8 cellular contexts compared by ENCODE assay signal in the genomic region with DNA sequence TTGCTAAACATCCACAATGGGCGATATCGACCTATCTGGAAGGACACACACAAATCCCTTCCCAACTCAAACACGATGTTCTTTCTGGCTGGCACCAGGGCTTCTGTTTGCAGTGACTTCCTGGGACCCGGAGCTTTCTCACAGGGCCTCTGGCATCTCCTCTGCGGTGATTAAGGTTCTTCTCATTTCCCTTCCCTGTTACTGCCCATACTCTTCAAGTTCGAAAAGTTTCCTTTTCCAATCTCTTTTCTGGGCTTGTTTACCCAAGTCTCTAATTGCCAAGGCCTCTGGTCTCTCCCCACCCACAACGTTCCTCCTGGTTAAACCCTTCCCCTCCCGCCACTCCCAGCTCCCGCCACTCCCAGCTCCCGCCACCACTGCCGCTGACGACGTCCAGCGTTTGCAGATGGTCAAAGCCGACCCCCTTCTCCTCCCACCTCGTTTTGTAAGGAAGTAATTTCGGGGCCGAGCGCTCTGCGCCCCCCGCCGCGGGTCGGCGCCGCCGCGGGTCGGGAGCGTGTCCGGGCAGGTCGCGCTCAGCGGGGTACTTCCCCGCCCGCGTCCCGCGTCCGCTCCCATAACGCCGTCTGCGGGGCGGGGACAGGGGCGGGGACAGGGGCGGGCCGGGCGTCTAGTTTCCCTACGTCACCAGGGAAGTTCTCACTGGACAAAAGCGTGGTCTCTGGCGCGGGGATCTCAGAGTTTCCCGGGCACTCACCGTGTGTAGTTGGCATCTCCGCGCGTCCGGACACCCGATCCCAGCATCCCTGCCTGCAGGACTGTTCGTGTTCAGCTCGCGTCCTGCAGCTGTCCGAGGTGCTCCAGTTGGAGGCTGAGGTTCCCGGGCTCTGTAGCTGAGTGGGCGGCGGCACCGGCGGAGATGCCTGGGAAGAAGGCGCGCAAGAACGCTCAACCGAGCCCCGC. TPM values are rescaled to one million over a fixed set of nuclear protein-coding genes. Genes with fewer than 3 reads are reported as not detected.
A peak's percentile ranks its signal among the peaks of the same experiment; 100 is the strongest.
DNase-seq lines count a peak whose midpoint lies in the region; ATAC-seq, FAIRE-seq and TF ChIP-seq lines count a peak whose summit lies in the region.

A gene (plus strand): TSS at position 699 of the 924 bp plus-strand sequence. CDS start 182 bp downstream, at position 881.

- TF ChIP-seq POLR2A in transverse colon (IDR thresholded peaks at IDR 0.05) = peak; percentile 94

- no peak for FAIRE-seq in pancreas (lab: Jason Lieb, UNC)

- peak within 1 kb of the TSS; percentile 56 for H2AFZ ChIP-seq in SK-N-SH (ENCODE audit: low read depth)

- peaks cover 26% of the 10 kb centered on the region for H3F3A ChIP-seq in SK-N-SH (replicated peaks; ENCODE audit: insufficient read depth)

- H3K4me1 Mint-ChIP-seq in activated naive CD4-positive, alpha-beta T cell treated with anti-CD3 and anti-CD28 coated beads, Interleukin-2, amount 10 ng/mL, durations not matched to agents 7 days and 5 days = peaks cover 45% of the 10 kb centered on the region

- DNase-seq in NCI-H1092 treated with DMSO at 0.1 percent for 48 hours (lab: John Stamatoyannopoulos, UW) (peak; percentile 93), SK-N-SH (peak; percentile 96), glomerular visceral epithelial cell (ENCODE audit: extremely low spot score) (peak; percentile 97), pancreas (peak; percentile 77 to 90 (median 87)), transverse colon (peak; percentile 92)
- DNase-seq in activated naive CD4-positive, alpha-beta T cell treated with anti-CD3 and anti-CD28 coated beads, Interleukin-2, amount 10 ng/mL, durations not matched to agents 7 days and 5 days = peak; percentile 90

- POLR2A ChIA-PET in SK-N-SH (lab: Yijun Ruan, JAX) = interaction anchor here (0.6 to 2.5 kb wide), 13 partner anchors 16 to 947 kb away, joined by 3 to 10 read pairs (median 3); no protein-coding TSS in a partner anchor

- peak within 1 kb of the TSS; percentile 97 for H3K4me3 Mint-ChIP-seq in activated naive CD4-positive, alpha-beta T cell treated with anti-CD3 and anti-CD28 coated beads, Interleukin-2, amount 10 ng/mL, durations not matched to agents 7 days and 5 days

- H3K4me1 ChIP-seq in SK-N-SH (ENCODE audit: control insufficient read depth in 1 of 2, insufficient read depth in 2 of 2, low read depth in 1 of 2, low read length in 1 of 2) (peaks cover 18% of the 10 kb centered on the region in 2 experiments; a peak in 3 of 4 replicates), pancreas (peaks cover 0 to 4% (median 0%) of the 10 kb centered on the region in 3 donors), transverse colon (peaks cover 0 to 28% (median 9%) of the 10 kb centered on the region in 4 donors)

- in situ Hi-C loops in transverse colon (cut with MboI; ENCODE audit: low pct_ligation_motif_present in 1 of 4, low pct_unique_long_range_greater_than_20kb in 1 of 4, low sequenced_read_pairs in 3 of 4) = no loop called here

- no peak for TF ChIP-seq RAD21 in SK-N-SH (IDR thresholded peaks at IDR 0.05; ENCODE audit: low read length)

- peak within 1 kb of the TSS; percentile 85 for H3K4me3 ChIP-seq in GM08714 (ENCODE audit: low read length)
- peak within 1 kb of the TSS; percentile 83 for H3K4me3 ChIP-seq in SK-N-SH (ENCODE audit: low read depth in 2 of 2, low read length in 1 of 2)
- peak within 1 kb of the TSS; percentile 49 to 80 (median 52) for H3K4me3 ChIP-seq in pancreas
- peak within 1 kb of the TSS; percentile 37 to 72 (median 58) for H3K4me3 ChIP-seq in transverse colon

- H3K9me3 ChIP-seq in SK-N-SH (no peaks in the 10 kb centered on the region), pancreas (no peaks in the 10 kb centered on the region), transverse colon (no peaks in the 10 kb centered on the region)

- peak within 1 kb of the TSS; percentile 89 for H3K4me2 ChIP-seq in SK-N-SH

- CTCF ChIA-PET in SK-N-SH (lab: Yijun Ruan, JAX) = interaction anchor here (0.7 to 3.3 kb wide), 6 partner anchors 60 to 776 kb away, joined by 3 to 11 read pairs (median 4); no protein-coding TSS in a partner anchor
- CTCF ChIA-PET in activated naive CD4-positive, alpha-beta T cell treated with anti-CD3 and anti-CD28 coated beads, Interleukin-2, amount 10 ng/mL, durations not matched to agents 7 days and 5 days (lab: Charles Lee) = interaction anchor here (0.8 to 2.1 kb wide), 3 partner anchors 11 to 71 kb away, joined by 3 to 4 read pairs (median 4); no protein-coding TSS in a partner anchor

- TF ChIP-seq EP300 in SK-N-SH (IDR thresholded peaks at IDR 0.05; ENCODE audit: borderline replicate concordance in 1 of 2, low read depth in 1 of 2, low read length in 1 of 2) (peak in 1 of 2 experiments; percentile 29; a peak in 1 of 4 replicates), transverse colon (IDR thresholded peaks at IDR 0.05; ENCODE audit: low read depth) (no peak)

- no peaks in the 10 kb centered on the region for H3K9me3 Mint-ChIP-seq in activated naive CD4-positive, alpha-beta T cell treated with anti-CD3 and anti-CD28 coated beads, Interleukin-2, amount 10 ng/mL, durations not matched to agents 7 days and 5 days

- H3K9me2 ChIP-seq in SK-N-SH = no peaks in the 10 kb centered on the region

- peak within 1 kb of the TSS; percentile 95 for H3K9ac ChIP-seq in SK-N-SH

- intact Hi-C loops in pancreas (cut with DNase I) = no loop called here
- intact Hi-C loops in transverse colon (cut with DNase I; ENCODE audit: low total_unique reads) = no loop called here

- peak within 1 kb of the TSS; percentile 99 for H3K27ac Mint-ChIP-seq in activated naive CD4-positive, alpha-beta T cell treated with anti-CD3 and anti-CD28 coated beads, Interleukin-2, amount 10 ng/mL, durations not matched to agents 7 days and 5 days

- peaks cover 28% of the 10 kb centered on the region for H4K20me1 ChIP-seq in SK-N-SH (ENCODE audit: insufficient read depth)

- TF ChIP-seq CTCF in SK-N-SH (IDR thresholded peaks at IDR 0.05) = no peak
- TF ChIP-seq CTCF in pancreas (IDR thresholded peaks at IDR 0.05) = no peak
- TF ChIP-seq CTCF in transverse colon (IDR thresholded peaks at IDR 0.05) = peak in 1 of 5 experiments; percentile 34

- 4% methylated on average over 20 of the region's 73 CpGs for WGBS in SK-N-SH (ENCODE audit: low lambda C conversion rate)
- WGBS in pancreas, 2 donors = 1% methylated on average over 58 to 73 of the region's 73 CpGs
- WGBS in transverse colon (ENCODE audit: low coverage in 1 of 2), 2 donors = 0% methylated on average over 5 to 62 of the region's 73 CpGs

- H3K36me3 ChIP-seq in SK-N-SH (replicated peaks in 1 of 2; ENCODE audit: control insufficient read depth in 1 of 2, insufficient read depth in 2 of 2, low read length in 1 of 2) = peaks cover 21 to 23% of the 10 kb centered on the region in 2 experiments
- no peaks in the 10 kb centered on the region for H3K36me3 ChIP-seq in pancreas
- no peaks in the 10 kb centered on the region for H3K36me3 ChIP-seq in transverse colon

- H3K27ac ChIP-seq in SK-N-SH (ENCODE audit: low read depth in 2 of 2, low read length in 1 of 2) = peak within 1 kb of the TSS; percentile 91 to 95
- H3K27ac ChIP-seq in pancreas = peak within 1 kb of the TSS; percentile 65 to 88 (median 80)
- H3K27ac ChIP-seq in transverse colon = peak within 1 kb of the TSS; percentile 85 to 94 (median 90)

- ATAC-seq in HG02610 (IDR thresholded peaks at IDR 0.05; ENCODE audit: unreplicated experiment) (peak; percentile 61), pancreas (peak; percentile 92 to 97 (median 96))

- no peaks in the 10 kb centered on the region for H3K27me3 ChIP-seq in SK-N-SH (ENCODE audit: insufficient read depth)
- peaks cover 0 to 10% (median 0%) of the 10 kb centered on the region in 4 donors for H3K27me3 ChIP-seq in pancreas
- peaks cover 5% of the 10 kb centered on the region for H3K27me3 ChIP-seq in transverse colon

- H3K36me3 Mint-ChIP-seq in activated naive CD4-positive, alpha-beta T cell treated with anti-CD3 and anti-CD28 coated beads, Interleukin-2, amount 10 ng/mL, durations not matched to agents 7 days and 5 days = peaks cover 27% of the 10 kb centered on the region

- no peaks in the 10 kb centered on the region for H3K27me3 Mint-ChIP-seq in activated naive CD4-positive, alpha-beta T cell treated with anti-CD3 and anti-CD28 coated beads, Interleukin-2, amount 10 ng/mL, durations not matched to agents 7 days and 5 days

- peaks cover 65% of the 10 kb centered on the region for H3K79me2 ChIP-seq in SK-N-SH (ENCODE audit: insufficient read depth)

TF ChIP-seq in SK-N-SH, 30 proteins besides CTCF, POLR2A, EP300 and RAD21 (continues in another document):
- TF ChIP-seq GATA2 (CRISPR knock-in tag; IDR thresholded peaks at IDR 0.05) (no peak), TAF1 (IDR thresholded peaks at IDR 0.05; ENCODE audit: borderline replicate concordance, low read depth, low read length) (peak; percentile 99), JUND (IDR thresholded peaks at IDR 0.05) (no peak), GABPA (IDR thresholded peaks at IDR 0.05; ENCODE audit: low read depth) (no peak), SIN3A (IDR thresholded peaks at IDR 0.05; ENCODE audit: borderline replicate concordance, low read depth, low read length) (peak; percentile 98)
- TF ChIP-seq, protein P1, sequence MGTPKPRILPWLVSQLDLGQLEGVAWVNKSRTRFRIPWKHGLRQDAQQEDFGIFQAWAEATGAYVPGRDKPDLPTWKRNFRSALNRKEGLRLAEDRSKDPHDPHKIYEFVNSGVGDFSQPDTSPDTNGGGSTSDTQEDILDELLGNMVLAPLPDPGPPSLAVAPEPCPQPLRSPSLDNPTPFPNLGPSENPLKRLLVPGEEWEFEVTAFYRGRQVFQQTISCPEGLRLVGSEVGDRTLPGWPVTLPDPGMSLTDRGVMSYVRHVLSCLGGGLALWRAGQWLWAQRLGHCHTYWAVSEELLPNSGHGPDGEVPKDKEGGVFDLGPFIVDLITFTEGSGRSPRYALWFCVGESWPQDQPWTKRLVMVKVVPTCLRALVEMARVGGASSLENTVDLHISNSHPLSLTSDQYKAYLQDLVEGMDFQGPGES (IDR thresholded peaks at IDR 0.05; ENCODE audit: low read depth, low read length) = no peak

RNA-seq across cellular contexts. Expression of the gene that starts here (rescaled TPM):
- polyA plus RNA-seq in SK-N-SH (2012; rRNA removed) = 74.5 and 76.9 TPM in 2 replicates
- polyA plus RNA-seq in SK-N-SH (2012; cell fraction: cytosol; rRNA removed) = 79.4 and 117 TPM in 2 replicates
- polyA plus RNA-seq in SK-N-SH (2012; cell fraction: nucleus; rRNA removed) = 37.4 and 69.3 TPM in 2 replicates
- total RNA-seq in pancreas = 1 to 10 TPM in 3 of 6 donors, under 1 TPM in 3; 0.16 to 2.4 (median 1.1) TPM
- under 1 TPM; 0.28 to 0.87 TPM for polyA plus RNA-seq in pancreas
- 10 to 100 TPM in 1 of 4 donors, 1 to 10 TPM in 1, under 1 TPM in 1, not detected in 1; 0.82 to 66.5 (median 3.5) TPM for total RNA-seq in transverse colon

Comparison
In these comparisons a context has a peak if more than half of its experiments do, and no peak if none do; other contexts are left out.
1. Peak in every context shown above with its lines: DNase-seq, ATAC-seq, H3K4me3 ChIP-seq and H3K27ac ChIP-seq.
2. RNA of the gene that starts here (polyA plus RNA-seq): 37.4 to 117 TPM in SK-N-SH; 0.28 to 0.87 TPM in pancreas; every median in the first group is over 10 times any median in the second.